27 cellular contexts compared by ENCODE assay signal in genomic region chr3:51891242-51892039, GRCh38. TPM values are rescaled to one million over a fixed set of nuclear protein-coding genes. Genes with fewer than 3 reads are reported as not detected.
"Had no signal": no experiment of that assay in that cellular context is flagged by ENCODE, and none has a peak within 500 bp of the region (broad histone marks: within the 10 kb centered on the region; RNA-seq: fewer than 3 reads in every experiment).

No MANE protein-coding gene starts in this region.

- H3K9me3 Mint-ChIP-seq: activated B cell treated with CpG ODN at 0.5 μM for 24 hours; activated CD4-positive, alpha-beta T cell treated with anti-CD3 and anti-CD28 coated beads, Interleukin-2, amount 10 ng/mL, durations not matched to agents 24 days and 14 days; activated naive CD4-positive, alpha-beta T cell treated with anti-CD3 and anti-CD28 coated beads, Interleukin-2, amount 50 U/mL, for 24 hours; brain had no signal

- H3K9me3 ChIP-seq: SJSA1 had no signal

- H3K4me1 Mint-ChIP-seq: activated B cell treated with CpG ODN at 0.5 μM for 24 hours, brain had no signal

- H3K27ac Mint-ChIP-seq: activated B cell treated with CpG ODN at 0.5 μM for 24 hours; activated CD4-positive, alpha-beta T cell treated with anti-CD3 and anti-CD28 coated beads, Interleukin-2, amount 10 ng/mL, durations not matched to agents 24 days and 14 days; activated naive CD4-positive, alpha-beta T cell treated with anti-CD3 and anti-CD28 coated beads, Interleukin-2, amount 50 U/mL, for 24 hours; brain had no signal

- H3K36me3 ChIP-seq: SJSA1 had no signal

- H3K36me3 Mint-ChIP-seq: activated naive CD4-positive, alpha-beta T cell treated with anti-CD3 and anti-CD28 coated beads, Interleukin-2, amount 50 U/mL, for 24 hours; brain had no signal

- ATAC-seq: SK-N-SH treated with all-trans-retinoic acid at 6 μM for 48 hours had no signal

- FAIRE-seq: astrocyte, RCC 7860 had no signal

- H3K4me3 Mint-ChIP-seq: activated B cell treated with CpG ODN at 0.5 μM for 24 hours; activated CD4-positive, alpha-beta T cell treated with anti-CD3 and anti-CD28 coated beads, Interleukin-2, amount 10 ng/mL, durations not matched to agents 24 days and 14 days; activated naive CD4-positive, alpha-beta T cell treated with anti-CD3 and anti-CD28 coated beads, Interleukin-2, amount 50 U/mL, for 24 hours; brain had no signal

- DNase-seq: activated B cell treated with CpG ODN at 0.5 μM for 24 hours; activated CD4-positive, alpha-beta T cell treated with anti-CD3 and anti-CD28 coated beads for 1 hour; activated CD4-positive, alpha-beta T cell treated with anti-CD3 and anti-CD28 coated beads, Interleukin-2, amount 10 ng/mL, durations not matched to agents 24 days and 14 days; activated CD4-positive, alpha-beta T cell treated with anti-CD3 and anti-CD28 coated beads, Interleukin-2, amount 50 U/mL, for 48 hours; activated CD8-positive, alpha-beta memory T cell treated with anti-CD3 and anti-CD28 coated beads, Interleukin-2, amount 50 U/mL, for 48 hours; activated effector memory CD4-positive, alpha-beta T cell treated with Interleukin-2 at 50 U/mL for 16 hours; activated naive CD4-positive, alpha-beta T cell; activated T-cell treated with anti-CD3 and anti-CD28 coated beads, Interleukin-2, amount 50 U/mL, for 1 hour; amygdala; Kasumi-1; NCI-H1105 treated with DMSO at 0.1 percent for 48 hours; NCI-H1436 treated with DMSO at 0.1 percent for 48 hours; NCI-H187; NCI-H2081; NCI-H510A treated with DMSO at 0.1 percent for 48 hours; NCI-H69; SHP77; SW 1271; T-helper 9 cell had no signal

- H3K27ac ChIP-seq: SJSA1 had no signal

- H3K4me1 ChIP-seq: SJSA1 had no signal

- H3K4me3 ChIP-seq: SJSA1 had no signal

RNA-seq across cellular contexts. Expression of gene IQCF1, which starts 11.7 kb away (rescaled TPM):
- total RNA-seq: activated B cell treated with CpG ODN at 0.5 μM for 24 hours; activated CD4-positive, alpha-beta T cell treated with anti-CD3 and anti-CD28 coated beads, Interleukin-2, amount 10 ng/mL, durations not matched to agents 24 days and 14 days; activated CD8-positive, alpha-beta memory T cell treated with anti-CD3 and anti-CD28 coated beads for 36 hours; astrocyte; SJSA1; T-helper 1 cell treated with Interleukin-12 subunit alpha and Interleukin-12 subunit beta and Interleukin-4 antibody, amounts not matched to agents 30 ng/mL and 1 ng/mL, for 36 hours had no signal

RNA-seq across cellular contexts. Expression of gene IQCF5, which starts 16.0 kb away (rescaled TPM):
- total RNA-seq: activated B cell treated with CpG ODN at 0.5 μM for 24 hours; activated CD4-positive, alpha-beta T cell treated with anti-CD3 and anti-CD28 coated beads, Interleukin-2, amount 10 ng/mL, durations not matched to agents 24 days and 14 days; activated CD8-positive, alpha-beta memory T cell treated with anti-CD3 and anti-CD28 coated beads for 36 hours; astrocyte; SJSA1; T-helper 1 cell treated with Interleukin-12 subunit alpha and Interleukin-12 subunit beta and Interleukin-4 antibody, amounts not matched to agents 30 ng/mL and 1 ng/mL, for 36 hours had no signal

RNA-seq across cellular contexts. Expression of gene IQCF2, which starts 30.0 kb away (rescaled TPM):
- total RNA-seq: activated B cell treated with CpG ODN at 0.5 μM for 24 hours; activated CD4-positive, alpha-beta T cell treated with anti-CD3 and anti-CD28 coated beads, Interleukin-2, amount 10 ng/mL, durations not matched to agents 24 days and 14 days; activated CD8-positive, alpha-beta memory T cell treated with anti-CD3 and anti-CD28 coated beads for 36 hours; astrocyte; SJSA1; T-helper 1 cell treated with Interleukin-12 subunit alpha and Interleukin-12 subunit beta and Interleukin-4 antibody, amounts not matched to agents 30 ng/mL and 1 ng/mL, for 36 hours had no signal
